ENCODE assay signal across 26 cellular contexts in genomic region chr12:56714431-56714929, GRCh38. TPM values are rescaled to one million over a fixed set of nuclear protein-coding genes. Genes with fewer than 3 reads are reported as not detected.
DNase-seq lines count a peak whose midpoint lies in the region; ATAC-seq, FAIRE-seq and TF ChIP-seq lines count a peak whose summit lies in the region.
"Had no signal": no experiment of that assay in that cellular context is flagged by ENCODE, and none has a peak within 500 bp of the region (broad histone marks: within the 10 kb centered on the region; RNA-seq: fewer than 3 reads in every experiment).

No MANE protein-coding gene starts in this region.

- WGBS in gastroesophageal sphincter (ENCODE audit: low coverage in 1 of 2), 2 donors, result 88 to 100% methylated on average over 1 to 2 of the region's 2 CpGs

- TF ChIP-seq EP300 in gastroesophageal sphincter (IDR thresholded peaks at IDR 0.05), result no peak

- peaks cover 10 to 81% of the 10 kb centered on the region in 2 donors for H3K36me3 ChIP-seq in gastroesophageal sphincter

- H3K4me3 Mint-ChIP-seq in activated CD8-positive, alpha-beta T cell treated with anti-CD3 and anti-CD28 coated beads for 36 hours, result no peak overlapping the region
- no peak overlapping the region for H3K4me3 Mint-ChIP-seq in activated CD8-positive, alpha-beta T cell treated with anti-CD3 and anti-CD28 coated beads, Interleukin-2, amount 10 ng/mL, durations not matched to agents 7 days and 5 days
- H3K4me3 Mint-ChIP-seq in CD4-positive, alpha-beta T cell, result peak overlapping the region; percentile 7
- H3K4me3 Mint-ChIP-seq in activated naive CD8-positive, alpha-beta T cell treated with anti-CD3 and anti-CD28 coated beads for 36 hours, result no peak overlapping the region
- no peak overlapping the region for H3K4me3 Mint-ChIP-seq in nephron
- H3K4me3 Mint-ChIP-seq: activated CD4-positive, alpha-beta T cell treated with anti-CD3 and anti-CD28 coated beads for 36 hours; activated naive CD8-positive, alpha-beta T cell treated with anti-CD3 and anti-CD28 coated beads, Interleukin-2, amount 10 ng/mL, durations not matched to agents 7 days and 5 days; endodermal cell had no signal

- H3K27ac ChIP-seq in CD4-positive, alpha-beta T cell (ENCODE audit: low read depth, low read length), result no peak overlapping the region
- no peak overlapping the region for H3K27ac ChIP-seq in gastroesophageal sphincter
- H3K27ac ChIP-seq: body of pancreas, colonic mucosa, right atrium auricular region, SJCRH30, stomach, transverse colon had no signal

- intact Hi-C loops in activated CD8-positive, alpha-beta T cell treated with anti-CD3 and anti-CD28 coated beads for 36 hours (cut with micrococcal nuclease), result no loop called here
- intact Hi-C loops in CD4-positive, alpha-beta T cell (cut with DNase I, micrococcal nuclease), result no loop called here

- peak overlapping the region; percentile 72 for H3K27ac Mint-ChIP-seq in activated CD8-positive, alpha-beta T cell treated with anti-CD3 and anti-CD28 coated beads for 36 hours
- no peak overlapping the region for H3K27ac Mint-ChIP-seq in activated CD8-positive, alpha-beta T cell treated with anti-CD3 and anti-CD28 coated beads, Interleukin-2, amount 10 ng/mL, durations not matched to agents 7 days and 5 days
- no peak overlapping the region for H3K27ac Mint-ChIP-seq in CD4-positive, alpha-beta T cell
- H3K27ac Mint-ChIP-seq in activated naive CD8-positive, alpha-beta T cell treated with anti-CD3 and anti-CD28 coated beads for 36 hours, result peak overlapping the region; percentile 43
- peak overlapping the region in 2 of 3 experiments; percentile 51 to 87 for H3K27ac Mint-ChIP-seq in nephron
- H3K27ac Mint-ChIP-seq: activated naive CD8-positive, alpha-beta T cell treated with anti-CD3 and anti-CD28 coated beads, Interleukin-2, amount 10 ng/mL, durations not matched to agents 7 days and 5 days; endodermal cell had no signal

- ATAC-seq in activated CD8-positive, alpha-beta T cell treated with anti-CD3 and anti-CD28 coated beads for 36 hours, result no peak
- no peak for ATAC-seq in activated CD8-positive, alpha-beta T cell treated with anti-CD3 and anti-CD28 coated beads, Interleukin-2, amount 10 ng/mL, durations not matched to agents 7 days and 5 days
- ATAC-seq in CD4-positive, alpha-beta T cell (ENCODE audit: poor library complexity), result no peak
- ATAC-seq in gastroesophageal sphincter, result no peak
- ATAC-seq: activated CD4-positive, alpha-beta T cell treated with anti-CD3 and anti-CD28 coated beads for 36 hours; body of pancreas had no signal

- DNase-seq in activated CD8-positive, alpha-beta T cell treated with anti-CD3 and anti-CD28 coated beads for 36 hours, result no peak
- no peak for DNase-seq in activated CD8-positive, alpha-beta T cell treated with anti-CD3 and anti-CD28 coated beads, Interleukin-2, amount 10 ng/mL, durations not matched to agents 7 days and 5 days
- DNase-seq in CD4-positive, alpha-beta T cell, result no peak
- no peak for DNase-seq in activated naive CD8-positive, alpha-beta T cell treated with anti-CD3 and anti-CD28 coated beads for 36 hours
- DNase-seq in D721Med (ENCODE audit: insufficient read length, low spot score), result no peak
- no peak for DNase-seq in stimulated activated CD4-positive, alpha-beta T cell treated with anti-CD3 and anti-CD28 coated beads, Interleukin-4, amount 100 ng/mL, for 1 hour
- DNase-seq: activated CD4-positive, alpha-beta T cell treated with anti-CD3 and anti-CD28 coated beads for 36 hours; activated naive CD8-positive, alpha-beta T cell treated with anti-CD3 and anti-CD28 coated beads, Interleukin-2, amount 10 ng/mL, durations not matched to agents 7 days and 5 days; BE2C; body of pancreas; Calu3; colonic mucosa; endodermal cell; GOT3; kidney glomerular epithelial cell; NCI-H2107; NCI-H446 treated with DMSO at 0.1 percent for 48 hours; SJCRH30; stomach; T-helper 1 cell; transverse colon had no signal

- H3K9me3 Mint-ChIP-seq in activated CD8-positive, alpha-beta T cell treated with anti-CD3 and anti-CD28 coated beads for 36 hours, result no peaks in the 10 kb centered on the region
- H3K9me3 Mint-ChIP-seq in activated CD8-positive, alpha-beta T cell treated with anti-CD3 and anti-CD28 coated beads, Interleukin-2, amount 10 ng/mL, durations not matched to agents 7 days and 5 days (ENCODE audit: insufficient read depth), result no peaks in the 10 kb centered on the region
- no peaks in the 10 kb centered on the region for H3K9me3 Mint-ChIP-seq in CD4-positive, alpha-beta T cell
- no peaks in the 10 kb centered on the region for H3K9me3 Mint-ChIP-seq in activated naive CD8-positive, alpha-beta T cell treated with anti-CD3 and anti-CD28 coated beads for 36 hours
- H3K9me3 Mint-ChIP-seq in nephron, result no peaks in the 10 kb centered on the region
- H3K9me3 Mint-ChIP-seq: activated naive CD8-positive, alpha-beta T cell treated with anti-CD3 and anti-CD28 coated beads, Interleukin-2, amount 10 ng/mL, durations not matched to agents 7 days and 5 days; endodermal cell had no signal

- H3K9me3 ChIP-seq in CD4-positive, alpha-beta T cell (ENCODE audit: control insufficient read depth, low read length), result no peaks in the 10 kb centered on the region
- H3K9me3 ChIP-seq in gastroesophageal sphincter, result no peaks in the 10 kb centered on the region
- H3K9me3 ChIP-seq: BE2C, body of pancreas, colonic mucosa, right atrium auricular region, SJCRH30, stomach, transverse colon had no signal

- no peak for FAIRE-seq in D721Med (lab: Jason Lieb, UNC)
- FAIRE-seq: RCC 7860 had no signal

- no peak overlapping the region for H3K4me3 ChIP-seq in gastroesophageal sphincter
- H3K4me3 ChIP-seq: body of pancreas, colonic mucosa, lung, right atrium auricular region, SJCRH30, stomach, transverse colon had no signal

- TF ChIP-seq CTCF in activated CD8-positive, alpha-beta T cell treated with anti-CD3 and anti-CD28 coated beads for 36 hours (IDR thresholded peaks at IDR 0.05), result no peak
- no peak for TF ChIP-seq CTCF in CD4-positive, alpha-beta T cell (IDR thresholded peaks at IDR 0.05)
- TF ChIP-seq CTCF in nephron (IDR thresholded peaks at IDR 0.05; ENCODE audit: unreplicated experiment in 3 of 3) (no peak), gastroesophageal sphincter (IDR thresholded peaks at IDR 0.05) (no peak), D721Med (IDR thresholded peaks at IDR 0.05; ENCODE audit: insufficient read depth, missing control alignments) (no peak)

- peaks cover 66% of the 10 kb centered on the region for H3K36me3 Mint-ChIP-seq in activated CD8-positive, alpha-beta T cell treated with anti-CD3 and anti-CD28 coated beads for 36 hours (ENCODE audit: low read depth)
- H3K36me3 Mint-ChIP-seq in activated CD8-positive, alpha-beta T cell treated with anti-CD3 and anti-CD28 coated beads, Interleukin-2, amount 10 ng/mL, durations not matched to agents 7 days and 5 days (ENCODE audit: low read depth), result peaks cover 67% of the 10 kb centered on the region
- peaks cover 69% of the 10 kb centered on the region for H3K36me3 Mint-ChIP-seq in CD4-positive, alpha-beta T cell (ENCODE audit: low read depth)
- H3K36me3 Mint-ChIP-seq in activated naive CD8-positive, alpha-beta T cell treated with anti-CD3 and anti-CD28 coated beads for 36 hours, result peaks cover 64% of the 10 kb centered on the region
- peaks cover 65% of the 10 kb centered on the region for H3K36me3 Mint-ChIP-seq in nephron (ENCODE audit: low read depth)

- H3K4me1 ChIP-seq in gastroesophageal sphincter, result peaks cover 0 to 43% (median 12%) of the 10 kb centered on the region in 3 donors
- H3K4me1 ChIP-seq: BE2C, colonic mucosa had no signal

- no peaks in the 10 kb centered on the region for H3K27me3 Mint-ChIP-seq in activated CD8-positive, alpha-beta T cell treated with anti-CD3 and anti-CD28 coated beads for 36 hours
- no peaks in the 10 kb centered on the region for H3K27me3 Mint-ChIP-seq in activated CD8-positive, alpha-beta T cell treated with anti-CD3 and anti-CD28 coated beads, Interleukin-2, amount 10 ng/mL, durations not matched to agents 7 days and 5 days (ENCODE audit: low read depth)
- H3K27me3 Mint-ChIP-seq in CD4-positive, alpha-beta T cell, result no peaks in the 10 kb centered on the region
- H3K27me3 Mint-ChIP-seq in activated naive CD8-positive, alpha-beta T cell treated with anti-CD3 and anti-CD28 coated beads for 36 hours, result no peaks in the 10 kb centered on the region
- no peaks in the 10 kb centered on the region for H3K27me3 Mint-ChIP-seq in nephron (ENCODE audit: low read depth)
- H3K27me3 Mint-ChIP-seq: activated CD4-positive, alpha-beta T cell treated with anti-CD3 and anti-CD28 coated beads for 36 hours; activated naive CD8-positive, alpha-beta T cell treated with anti-CD3 and anti-CD28 coated beads, Interleukin-2, amount 10 ng/mL, durations not matched to agents 7 days and 5 days had no signal

- H3K4me1 Mint-ChIP-seq in activated CD8-positive, alpha-beta T cell treated with anti-CD3 and anti-CD28 coated beads for 36 hours (ENCODE audit: low read depth), result peaks cover 40% of the 10 kb centered on the region
- H3K4me1 Mint-ChIP-seq in activated CD8-positive, alpha-beta T cell treated with anti-CD3 and anti-CD28 coated beads, Interleukin-2, amount 10 ng/mL, durations not matched to agents 7 days and 5 days (ENCODE audit: low read depth), result peaks cover 36% of the 10 kb centered on the region
- peaks cover 35% of the 10 kb centered on the region for H3K4me1 Mint-ChIP-seq in CD4-positive, alpha-beta T cell (ENCODE audit: low read depth)
- H3K4me1 Mint-ChIP-seq in activated naive CD8-positive, alpha-beta T cell treated with anti-CD3 and anti-CD28 coated beads for 36 hours, result peaks cover 32% of the 10 kb centered on the region
- H3K4me1 Mint-ChIP-seq in nephron, result peaks cover 41% of the 10 kb centered on the region

- TF ChIP-seq POLR2A in gastroesophageal sphincter (IDR thresholded peaks at IDR 0.05), result no peak

- POLR2A ChIA-PET in activated CD8-positive, alpha-beta T cell treated with anti-CD3 and anti-CD28 coated beads for 36 hours (lab: Charles Lee), result interaction anchor here (0.6 to 1.7 kb wide), 8 partner anchors 14 to 1636 kb away, joined by 3 to 9 read pairs (median 3); no protein-coding TSS in a partner anchor
- POLR2A ChIA-PET in activated CD8-positive, alpha-beta T cell treated with anti-CD3 and anti-CD28 coated beads, Interleukin-2, amount 10 ng/mL, durations not matched to agents 7 days and 5 days (lab: Charles Lee), result interaction anchor here (0.9 kb wide), 1 partner anchor 11 kb away, joined by 5 read pairs; the partner anchor contains the start of gene NACA
- POLR2A ChIA-PET in CD4-positive, alpha-beta T cell (lab: Charles Lee), result interaction anchor here (0.6 kb wide), 1 partner anchor 37 kb away, joined by 8 read pairs; no protein-coding TSS in a partner anchor

- CTCF ChIA-PET in activated CD8-positive, alpha-beta T cell treated with anti-CD3 and anti-CD28 coated beads for 36 hours (lab: Charles Lee), result interaction anchor here (1.5 kb wide), 1 partner anchor 30 kb away, joined by 5 read pairs; no protein-coding TSS in a partner anchor
- CTCF ChIA-PET in activated CD8-positive, alpha-beta T cell treated with anti-CD3 and anti-CD28 coated beads, Interleukin-2, amount 10 ng/mL, durations not matched to agents 7 days and 5 days (lab: Charles Lee), result no interaction called here
- CTCF ChIA-PET in CD4-positive, alpha-beta T cell (lab: Charles Lee), result no interaction called here

- no peaks in the 10 kb centered on the region for H3K27me3 ChIP-seq in CD4-positive, alpha-beta T cell (ENCODE audit: control insufficient read depth, insufficient read depth, low read length)
- H3K27me3 ChIP-seq in gastroesophageal sphincter, result no peaks in the 10 kb centered on the region
- H3K27me3 ChIP-seq: BE2C, body of pancreas, colonic mucosa, right atrium auricular region, SJCRH30, stomach, transverse colon had no signal

RNA-seq across cellular contexts. Expression of gene NACA, which starts 10.6 kb away (rescaled TPM):
- total RNA-seq in activated CD8-positive, alpha-beta T cell treated with anti-CD3 and anti-CD28 coated beads for 36 hours, result 1,000 to 10,000 TPM; 1,203 to 1,221 TPM
- total RNA-seq in activated CD8-positive, alpha-beta T cell treated with anti-CD3 and anti-CD28 coated beads, Interleukin-2, amount 10 ng/mL, durations not matched to agents 7 days and 5 days, result 100 to 1,000 TPM; 793 to 820 TPM
- total RNA-seq in CD4-positive, alpha-beta T cell, result 1,000 to 10,000 TPM; 1,441 to 1,479 TPM
- total RNA-seq in activated naive CD8-positive, alpha-beta T cell treated with anti-CD3 and anti-CD28 coated beads for 36 hours, result 1,000 to 10,000 TPM; 1,112 to 1,149 TPM
- 1,000 to 10,000 TPM; 1,080 to 1,809 (median 1,519) TPM for total RNA-seq in gastroesophageal sphincter

RNA-seq across cellular contexts. Expression of gene PTGES3, which starts 26.4 kb away (rescaled TPM):
- 100 to 1,000 TPM; 381 to 406 TPM for total RNA-seq in activated CD8-positive, alpha-beta T cell treated with anti-CD3 and anti-CD28 coated beads for 36 hours
- 100 to 1,000 TPM; 273 to 290 TPM for total RNA-seq in activated CD8-positive, alpha-beta T cell treated with anti-CD3 and anti-CD28 coated beads, Interleukin-2, amount 10 ng/mL, durations not matched to agents 7 days and 5 days
- total RNA-seq in CD4-positive, alpha-beta T cell, result 100 to 1,000 TPM; 146 to 154 TPM
- total RNA-seq in activated naive CD8-positive, alpha-beta T cell treated with anti-CD3 and anti-CD28 coated beads for 36 hours, result 100 to 1,000 TPM; 402 to 403 TPM
- total RNA-seq in gastroesophageal sphincter, result 100 to 1,000 TPM in 2 of 4 donors, 10 to 100 TPM in 2; 73.5 to 115 (median 104) TPM

RNA-seq across cellular contexts. Expression of gene PRIM1, which starts 37.6 kb away (rescaled TPM):
- total RNA-seq in activated CD8-positive, alpha-beta T cell treated with anti-CD3 and anti-CD28 coated beads for 36 hours, result 10 to 100 TPM; 80.3 to 86.7 TPM
- total RNA-seq in activated CD8-positive, alpha-beta T cell treated with anti-CD3 and anti-CD28 coated beads, Interleukin-2, amount 10 ng/mL, durations not matched to agents 7 days and 5 days, result 10 to 100 TPM; 56.8 to 60.4 TPM
- 1 to 10 TPM; 5.3 to 6.1 TPM for total RNA-seq in CD4-positive, alpha-beta T cell
- total RNA-seq in activated naive CD8-positive, alpha-beta T cell treated with anti-CD3 and anti-CD28 coated beads for 36 hours, result 100 to 1,000 TPM in 1 of 2 experiments, 10 to 100 TPM in 1; 95.4 to 100 TPM
- total RNA-seq in gastroesophageal sphincter, result 10 to 100 TPM in 1 of 4 donors, 1 to 10 TPM in 3; 2.6 to 13.0 (median 5.1) TPM

RNA-seq across cellular contexts. Expression of gene HSD17B6, which starts 48.6 kb away (rescaled TPM):
- total RNA-seq in activated CD8-positive, alpha-beta T cell treated with anti-CD3 and anti-CD28 coated beads for 36 hours, result 1 to 10 TPM in 1 of 2 experiments, under 1 TPM in 1; 0.81 to 1.8 TPM
- total RNA-seq in activated CD8-positive, alpha-beta T cell treated with anti-CD3 and anti-CD28 coated beads, Interleukin-2, amount 10 ng/mL, durations not matched to agents 7 days and 5 days, result 1 to 10 TPM; 2.1 to 4.0 TPM
- not detected for total RNA-seq in CD4-positive, alpha-beta T cell
- total RNA-seq in activated naive CD8-positive, alpha-beta T cell treated with anti-CD3 and anti-CD28 coated beads for 36 hours, result 1 to 10 TPM; 1.7 to 1.9 TPM
- total RNA-seq in gastroesophageal sphincter, result 1 to 10 TPM in 3 of 4 donors, not detected in 1; 2.6 to 6.6 (median 5.2) TPM

Comparison
In these comparisons a context has a peak if more than half of its experiments do, and no peak if none do; other contexts are left out.
1. H3K27ac Mint-ChIP-seq: peak in activated CD8-positive, alpha-beta T cell treated with anti-CD3 and anti-CD28 coated beads for 36 hours (single experiment), activated naive CD8-positive, alpha-beta T cell treated with anti-CD3 and anti-CD28 coated beads for 36 hours (single experiment) and nephron (2 of 3); none in activated CD8-positive, alpha-beta T cell treated with anti-CD3 and anti-CD28 coated beads, Interleukin-2, amount 10 ng/mL, durations not matched to agents 7 days and 5 days (single experiment) and CD4-positive, alpha-beta T cell (single experiment).
2. RNA of gene PRIM1, which starts 37.6 kb away (total RNA-seq): 95.4 to 100 TPM in activated naive CD8-positive, alpha-beta T cell treated with anti-CD3 and anti-CD28 coated beads for 36 hours, 80.3 to 86.7 TPM in activated CD8-positive, alpha-beta T cell treated with anti-CD3 and anti-CD28 coated beads for 36 hours and 56.8 to 60.4 TPM in activated CD8-positive, alpha-beta T cell treated with anti-CD3 and anti-CD28 coated beads, Interleukin-2, amount 10 ng/mL, durations not matched to agents 7 days and 5 days; 5.3 to 6.1 TPM in CD4-positive, alpha-beta T cell and 2.6 to 13.0 TPM in gastroesophageal sphincter; every median in the first group is over 4 times any median in the second.